ENCODE assay signal across 9 cellular contexts in the genomic region with DNA sequence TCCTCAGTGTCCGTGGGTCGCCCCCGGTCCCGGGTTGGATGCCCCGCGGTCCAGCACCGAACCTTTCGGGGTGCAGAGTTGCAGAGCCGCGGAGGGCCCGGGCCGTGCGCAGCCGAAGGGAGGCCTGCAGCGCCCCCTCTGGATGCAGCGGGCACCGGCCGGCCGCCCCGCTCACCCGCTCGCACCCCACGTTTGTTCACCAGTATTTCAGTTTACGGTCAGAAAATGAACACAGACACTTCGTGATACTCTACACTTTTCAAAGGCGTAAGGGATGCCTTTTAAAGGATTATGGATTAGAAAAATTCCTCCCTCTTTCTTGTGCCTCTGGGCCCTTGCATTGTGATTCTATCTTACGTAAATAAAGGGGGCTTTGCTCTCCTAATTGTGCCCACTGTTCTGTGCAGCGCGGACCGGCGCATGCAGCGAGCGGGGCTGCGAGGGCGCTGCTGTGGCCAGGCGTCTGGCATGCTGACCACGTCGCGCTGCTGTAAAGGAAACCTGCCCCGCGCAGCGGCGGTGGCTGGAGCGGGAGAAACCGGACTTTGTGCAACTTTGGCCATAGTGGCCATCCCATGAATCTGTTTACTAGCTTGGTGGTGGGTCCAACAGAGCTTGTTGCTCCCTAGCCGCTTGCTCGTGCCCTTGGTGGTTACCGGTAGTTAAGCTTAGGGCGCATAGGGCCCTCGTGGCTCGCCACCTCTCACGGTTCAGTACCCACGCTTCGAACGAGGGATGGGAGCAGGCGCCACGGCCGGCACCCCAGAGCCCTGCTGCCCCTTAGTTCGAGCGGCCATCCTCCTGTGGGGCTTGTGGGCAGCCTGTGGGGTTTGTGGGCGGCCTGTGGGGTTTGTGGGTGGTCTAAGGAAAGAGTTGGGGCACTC. TPM values are rescaled to one million over a fixed set of nuclear protein-coding genes. Genes with fewer than 3 reads are reported as not detected.
DNase-seq lines count a peak whose midpoint lies in the region; ATAC-seq and TF ChIP-seq lines count a peak whose summit lies in the region.
"Had no signal": no experiment of that assay in that cellular context is flagged by ENCODE, and none has a peak within 500 bp of the region (broad histone marks: within the 10 kb centered on the region; RNA-seq: fewer than 3 reads in every experiment).

No MANE protein-coding gene starts in this region.

- H3K9me3 ChIP-seq in CD8-positive, alpha-beta T cell (ENCODE audit: low read length), result no peaks in the 10 kb centered on the region
- H3K9me3 ChIP-seq in body of pancreas, result no peaks in the 10 kb centered on the region
- peaks cover 6% of the 10 kb centered on the region for H3K9me3 ChIP-seq in iPS-18c (ENCODE audit: control insufficient read depth, insufficient read depth, low read length)
- H3K9me3 ChIP-seq in skeletal muscle tissue (ENCODE audit: control insufficient read depth in 3 of 3, low read length in 3 of 3), result no peaks in the 10 kb centered on the region
- H3K9me3 ChIP-seq: neutrophil had no signal

- POLR2A ChIA-PET in CD8-positive, alpha-beta T cell (lab: Charles Lee), result interaction anchor here (1.0 kb wide), 1 partner anchor 97 kb away, joined by 3 read pairs; no protein-coding TSS in a partner anchor

- H3K27me3 Mint-ChIP-seq in CD8-positive, alpha-beta T cell (ENCODE audit: low read depth), result peaks cover 10% of the 10 kb centered on the region

- CTCF ChIA-PET in CD8-positive, alpha-beta T cell (lab: Charles Lee), result interaction anchor here (1.0 kb wide), 1 partner anchor 248 kb away, joined by 3 read pairs; no protein-coding TSS in a partner anchor

- no peak overlapping the region for H3K27ac ChIP-seq in CD8-positive, alpha-beta T cell (ENCODE audit: low read depth, low read length)
- H3K27ac ChIP-seq in body of pancreas (peak overlapping the region in 2 of 4 donors; percentile 5 to 30), skeletal muscle tissue (ENCODE audit: low read depth, low read length) (no peak overlapping the region)
- H3K27ac ChIP-seq: neutrophil had no signal

- WGBS in body of pancreas, 2 donors, result 47 to 65% methylated on average over 47 to 61 of the region's 61 CpGs

- peak; percentile 29 for ATAC-seq in CD8-positive, alpha-beta T cell
- ATAC-seq in body of pancreas (peak; percentile 25), HG02852 (IDR thresholded peaks at IDR 0.05; ENCODE audit: unreplicated experiment) (no peak)

- H3K36me3 Mint-ChIP-seq in CD8-positive, alpha-beta T cell, result no peaks in the 10 kb centered on the region

- no peaks in the 10 kb centered on the region for H3K27me3 ChIP-seq in CD8-positive, alpha-beta T cell (ENCODE audit: insufficient read depth, low read length)
- H3K27me3 ChIP-seq in body of pancreas, result no peaks in the 10 kb centered on the region
- H3K27me3 ChIP-seq in skeletal muscle tissue (ENCODE audit: control insufficient read depth in 3 of 3, insufficient read depth in 3 of 3, low read length in 3 of 3), result peaks cover 19 to 64% (median 39%) of the 10 kb centered on the region in 3 donors

- TF ChIP-seq POLR2A in body of pancreas (IDR thresholded peaks at IDR 0.05), result peak in 1 of 3 donors; percentile 17

- peaks cover 30% of the 10 kb centered on the region for H3K4me1 Mint-ChIP-seq in CD8-positive, alpha-beta T cell (ENCODE audit: low read depth)

- H3K36me3 ChIP-seq in CD8-positive, alpha-beta T cell (ENCODE audit: insufficient read depth, low read length), result no peaks in the 10 kb centered on the region
- H3K36me3 ChIP-seq in body of pancreas (replicated peaks in 1 of 2; ENCODE audit: insufficient read depth in 1 of 2, low read depth in 2 of 2) (no peaks in the 10 kb centered on the region), skeletal muscle tissue (ENCODE audit: control insufficient read depth in 3 of 3, insufficient read depth in 3 of 3, low read length in 3 of 3) (no peaks in the 10 kb centered on the region)
- H3K36me3 ChIP-seq: neutrophil had no signal

- H3K27ac Mint-ChIP-seq in CD8-positive, alpha-beta T cell, result no peak overlapping the region

- H3K4me1 ChIP-seq in CD8-positive, alpha-beta T cell (ENCODE audit: insufficient read depth, low read length), result peaks cover 5% of the 10 kb centered on the region
- H3K4me1 ChIP-seq in body of pancreas (peaks cover 71% of the 10 kb centered on the region), skeletal muscle tissue (ENCODE audit: control insufficient read depth in 3 of 3, insufficient read depth in 3 of 3, low read length in 3 of 3) (peaks cover 10 to 24% (median 12%) of the 10 kb centered on the region in 3 donors)

- peak overlapping the region; percentile 43 for H3K4me3 ChIP-seq in CD8-positive, alpha-beta T cell (ENCODE audit: low read depth, low read length)
- H3K4me3 ChIP-seq in body of pancreas (no peak overlapping the region), iPS-18c (ENCODE audit: insufficient read depth, low read depth, low read length) (peak overlapping the region; percentile 50), skeletal muscle tissue (ENCODE audit: low read length in 3 of 3) (peak overlapping the region; percentile 62 to 67 (median 63))

- peak overlapping the region; percentile 78 for H3K4me3 Mint-ChIP-seq in CD8-positive, alpha-beta T cell

- peak; percentile 53 for TF ChIP-seq CTCF in CD8-positive, alpha-beta T cell (IDR thresholded peaks at IDR 0.05)
- TF ChIP-seq CTCF in body of pancreas (IDR thresholded peaks at IDR 0.05), result peak; percentile 12 to 60 (median 52)

- intact Hi-C loops in CD8-positive, alpha-beta T cell (cut with DNase I, micrococcal nuclease), result loop anchor here (1.0 to 10.0 kb wide), 4 partner anchors 244 to 419 kb away; partner anchors contain the start of genes KLHDC10 (in 2 of the 2) and KLF14 (in 1 of the 2)
- intact Hi-C loops in body of pancreas (cut with DNase I), result loop anchor here (10.0 kb wide), 1 partner anchor 416 kb away; the partner anchor contains the start of gene KLHDC10

- no peaks in the 10 kb centered on the region for H3K9me3 Mint-ChIP-seq in CD8-positive, alpha-beta T cell

- DNase-seq in CD8-positive, alpha-beta T cell, result peak in 6 of 7 experiments; percentile 13 to 65 (median 40)
- peak; percentile 45 for DNase-seq in NCI-H1105 (lab: John Stamatoyannopoulos, UW)
- DNase-seq in body of pancreas, result peak; percentile 40 to 68 (median 50)
- no peak for DNase-seq in COR-L47 (lab: John Stamatoyannopoulos, UW)
- DNase-seq in NCI-H82 (lab: John Stamatoyannopoulos, UW), result no peak

- peak overlapping the region in 1 of 3 donors; percentile 40 for H3K9ac ChIP-seq in skeletal muscle tissue (ENCODE audit: low read depth in 1 of 3, low read length in 3 of 3)

RNA-seq across cellular contexts. Expression of gene MEST, which starts 0.8 kb away (rescaled TPM):
- 1 to 10 TPM; 3.7 to 5.9 TPM for total RNA-seq in CD8-positive, alpha-beta T cell
- 10 to 100 TPM; 24.1 to 68.9 TPM for total RNA-seq in body of pancreas
- 446 TPM for total RNA-seq in skeletal muscle tissue

RNA-seq across cellular contexts. Expression of gene CEP41, which starts 50.3 kb away (rescaled TPM):
- total RNA-seq in CD8-positive, alpha-beta T cell, result 1 to 10 TPM; 4.8 to 5.5 TPM
- total RNA-seq in body of pancreas, result 1 to 10 TPM; 6.9 to 8.3 TPM
- total RNA-seq in skeletal muscle tissue, result 7.8 TPM

Comparison
In these comparisons a context has a peak if more than half of its experiments do, and no peak if none do; other contexts are left out.
1. DNase-seq: peak in CD8-positive, alpha-beta T cell (6 of 7), NCI-H1105 (single experiment) and body of pancreas (4 of 4); none in COR-L47 (single experiment) and NCI-H82 (single experiment).
2. H3K4me3 ChIP-seq: peak in CD8-positive, alpha-beta T cell (single experiment), iPS-18c (single experiment) and skeletal muscle tissue (3 of 3); none in body of pancreas (0 of 2).